In genomic region chr13:36840718-36841250, GRCh38 we compare ENCODE assay signal across 14 cellular contexts.
"Had no signal": no experiment of that assay in that cellular context is flagged by ENCODE, and none has a peak within 500 bp of the region (broad histone marks: within the 10 kb centered on the region; RNA-seq: fewer than 3 reads in every experiment).

No MANE protein-coding gene starts in this region.

- H3K36me3 ChIP-seq: left lung, prostate gland had no signal

- H3K27ac ChIP-seq: left lung, prostate gland, tibial artery had no signal

- H3K27me3 Mint-ChIP-seq: activated CD4-positive, alpha-beta memory T cell treated with anti-CD3 and anti-CD28 coated beads, Interleukin-2, amount 10 ng/mL, durations not matched to agents 7 days and 5 days; activated CD8-positive, alpha-beta memory T cell treated with anti-CD3 and anti-CD28 coated beads, Interleukin-2, amount 10 ng/mL, durations not matched to agents 7 days and 5 days; activated naive CD8-positive, alpha-beta T cell treated with anti-CD3 and anti-CD28 coated beads, Interleukin-2, amount 10 ng/mL, durations not matched to agents 7 days and 5 days; effector memory CD8-positive, alpha-beta T cell had no signal

- H3K9me3 ChIP-seq: left lung, prostate gland, tibial artery had no signal

- H3K4me1 ChIP-seq: left lung, prostate gland, tibial artery had no signal

- H3K4me3 ChIP-seq: left lung, prostate gland, tibial artery had no signal

- H3K4me1 Mint-ChIP-seq: activated CD8-positive, alpha-beta memory T cell treated with anti-CD3 and anti-CD28 coated beads, Interleukin-2, amount 10 ng/mL, durations not matched to agents 7 days and 5 days; activated naive CD8-positive, alpha-beta T cell treated with anti-CD3 and anti-CD28 coated beads, Interleukin-2, amount 10 ng/mL, durations not matched to agents 7 days and 5 days had no signal

- H3K4me3 Mint-ChIP-seq: activated CD4-positive, alpha-beta memory T cell treated with anti-CD3 and anti-CD28 coated beads, Interleukin-2, amount 10 ng/mL, durations not matched to agents 7 days and 5 days; activated CD8-positive, alpha-beta memory T cell treated with anti-CD3 and anti-CD28 coated beads, Interleukin-2, amount 10 ng/mL, durations not matched to agents 7 days and 5 days; activated naive CD8-positive, alpha-beta T cell treated with anti-CD3 and anti-CD28 coated beads, Interleukin-2, amount 10 ng/mL, durations not matched to agents 7 days and 5 days; effector memory CD8-positive, alpha-beta T cell had no signal

- H3K27ac Mint-ChIP-seq: activated CD4-positive, alpha-beta memory T cell treated with anti-CD3 and anti-CD28 coated beads, Interleukin-2, amount 10 ng/mL, durations not matched to agents 7 days and 5 days; activated CD8-positive, alpha-beta memory T cell treated with anti-CD3 and anti-CD28 coated beads, Interleukin-2, amount 10 ng/mL, durations not matched to agents 7 days and 5 days; activated naive CD8-positive, alpha-beta T cell treated with anti-CD3 and anti-CD28 coated beads, Interleukin-2, amount 10 ng/mL, durations not matched to agents 7 days and 5 days; effector memory CD8-positive, alpha-beta T cell had no signal

- H3K27me3 ChIP-seq: left lung, tibial artery had no signal

- DNase-seq: activated CD4-positive, alpha-beta memory T cell treated with anti-CD3 and anti-CD28 coated beads, Interleukin-2, amount 10 ng/mL, durations not matched to agents 7 days and 5 days; activated CD8-positive, alpha-beta memory T cell treated with anti-CD3 and anti-CD28 coated beads, Interleukin-2, amount 10 ng/mL, durations not matched to agents 7 days and 5 days; activated naive CD4-positive, alpha-beta T cell; activated naive CD8-positive, alpha-beta T cell treated with anti-CD3 and anti-CD28 coated beads, Interleukin-2, amount 10 ng/mL, durations not matched to agents 7 days and 5 days; amygdala; effector memory CD8-positive, alpha-beta T cell; hippocampal formation; left lung; right cardiac atrium; stimulated activated CD4-positive, alpha-beta T cell treated with anti-CD3 and anti-CD28 coated beads, Interleukin-2, amount 100 ng/mL, for 24 hours; stimulated activated naive CD4-positive, alpha-beta T cell treated with Interleukin-2 at 50 U/mL for 16 hours; T-helper 2 cell; tibial artery had no signal

- H3K9me3 Mint-ChIP-seq: activated CD4-positive, alpha-beta memory T cell treated with anti-CD3 and anti-CD28 coated beads, Interleukin-2, amount 10 ng/mL, durations not matched to agents 7 days and 5 days; activated naive CD8-positive, alpha-beta T cell treated with anti-CD3 and anti-CD28 coated beads, Interleukin-2, amount 10 ng/mL, durations not matched to agents 7 days and 5 days; effector memory CD8-positive, alpha-beta T cell had no signal
